In the genomic region with DNA sequence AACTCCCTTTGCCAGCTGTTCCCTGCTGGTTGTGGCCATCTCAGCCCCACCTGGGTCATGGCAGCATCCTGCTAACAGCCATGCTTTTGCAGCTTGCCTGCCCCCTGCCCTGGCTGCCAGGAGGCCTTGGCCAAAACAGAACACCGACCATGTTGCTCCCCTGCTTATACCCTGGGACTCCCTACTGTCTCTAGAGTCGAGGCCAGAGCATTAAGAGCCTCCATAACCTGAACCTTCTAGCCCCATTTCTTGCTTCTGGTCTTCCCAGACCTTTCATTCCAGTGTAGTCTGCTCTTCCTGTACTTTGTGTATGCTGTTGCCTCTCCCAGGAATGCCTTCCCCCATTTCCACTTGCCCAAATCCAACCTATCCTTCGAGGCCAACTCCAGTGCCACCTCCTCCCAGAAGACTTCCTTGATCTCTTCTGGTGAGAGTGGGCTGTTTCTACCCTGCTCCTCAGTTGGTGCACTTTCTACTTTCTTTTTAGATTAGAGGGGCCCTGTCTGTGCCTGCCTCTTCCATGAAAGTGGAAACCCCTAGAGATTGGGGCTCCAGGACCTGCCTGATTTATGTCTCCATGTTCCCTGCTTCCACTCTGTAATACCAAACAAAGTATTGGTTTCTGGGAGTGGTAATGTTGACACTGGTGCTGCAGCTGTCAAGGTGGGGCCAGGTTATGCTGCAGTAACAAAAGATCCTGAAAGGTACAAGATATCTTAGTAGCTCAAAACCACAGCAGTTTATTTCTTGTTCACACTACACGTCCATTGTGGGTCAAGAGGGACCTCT, we compare ENCODE assay signal across 16 cellular contexts.
DNase-seq lines count a peak whose midpoint lies in the region; ATAC-seq, FAIRE-seq and TF ChIP-seq lines count a peak whose summit lies in the region.
"Had no signal": no experiment of that assay in that cellular context is flagged by ENCODE, and none has a peak within 500 bp of the region (broad histone marks: within the 10 kb centered on the region; RNA-seq: fewer than 3 reads in every experiment).

No MANE protein-coding gene starts in this region.

- H3K79me2 ChIP-seq in endothelial cell of umbilical vein (ENCODE audit: control insufficient read depth, insufficient read depth, low read length), result peaks cover 46% of the 10 kb centered on the region

- peaks cover 57% of the 10 kb centered on the region for H3K36me3 Mint-ChIP-seq in nephron (ENCODE audit: low read depth)
- H3K36me3 Mint-ChIP-seq: CD8-positive, alpha-beta T cell had no signal

- peak overlapping the region in 2 of 3 experiments; percentile 57 to 87 for H3K27ac Mint-ChIP-seq in nephron
- peak overlapping the region in 1 of 2 donors; percentile 9 for H3K27ac Mint-ChIP-seq in stimulated activated naive CD8-positive, alpha-beta T cell treated with anti-CD3 and anti-CD28 coated beads, Interleukin-15, amount 100 ng/mL, for 72 hours
- H3K27ac Mint-ChIP-seq: CD8-positive, alpha-beta T cell had no signal

- no peak overlapping the region for H3K27ac ChIP-seq in endothelial cell of umbilical vein (ENCODE audit: insufficient read depth, low read depth, low read length)
- peak overlapping the region; percentile 68 to 79 for H3K27ac ChIP-seq in tibial artery
- no peak overlapping the region for H3K27ac ChIP-seq in lower lobe of right lung
- H3K27ac ChIP-seq: 22Rv1 had no signal

- TF ChIP-seq CTCF in endothelial cell of umbilical vein (IDR thresholded peaks at IDR 0.05; ENCODE audit: extremely low read depth in 1 of 2, insufficient read depth in 1 of 2, low read depth in 1 of 2, low read length in 2 of 2), result no peak
- no peak for TF ChIP-seq CTCF in nephron (IDR thresholded peaks at IDR 0.05; ENCODE audit: unreplicated experiment in 3 of 3)
- TF ChIP-seq CTCF in tibial artery (IDR thresholded peaks at IDR 0.05), result no peak
- no peak for TF ChIP-seq CTCF in lower lobe of right lung (IDR thresholded peaks at IDR 0.05)

- no peak overlapping the region for H3K4me3 Mint-ChIP-seq in nephron
- no peak overlapping the region for H3K4me3 Mint-ChIP-seq in stimulated activated naive CD8-positive, alpha-beta T cell treated with anti-CD3 and anti-CD28 coated beads, Interleukin-15, amount 100 ng/mL, for 72 hours
- H3K4me3 Mint-ChIP-seq: CD8-positive, alpha-beta T cell had no signal

- H3K9me1 ChIP-seq in endothelial cell of umbilical vein (replicated peaks; ENCODE audit: control insufficient read depth, extremely low read depth, insufficient read depth, low read length), result no peaks in the 10 kb centered on the region

- H3K4me2 ChIP-seq in endothelial cell of umbilical vein (ENCODE audit: insufficient read depth, low read length), result no peak overlapping the region

- H3K36me3 ChIP-seq in endothelial cell of umbilical vein (ENCODE audit: control insufficient read depth in 2 of 2, extremely low read depth in 1 of 2, insufficient read depth in 2 of 2, low read length in 2 of 2), result peaks cover 0 to 33% of the 10 kb centered on the region in 2 experiments
- H3K36me3 ChIP-seq in tibial artery, result peaks cover 0 to 15% (median 0%) of the 10 kb centered on the region in 3 donors
- peaks cover 8% of the 10 kb centered on the region for H3K36me3 ChIP-seq in lower lobe of right lung

- BruUV-seq in endothelial cell of umbilical vein (replicated peaks; lab: Mats Ljungman, UMichigan), result TSS peak; percentile 11

- no peaks in the 10 kb centered on the region for H3K27me3 ChIP-seq in endothelial cell of umbilical vein (ENCODE audit: control insufficient read depth in 2 of 2, insufficient read depth in 2 of 2, low read length in 2 of 2)
- H3K27me3 ChIP-seq in tibial artery, result no peaks in the 10 kb centered on the region
- H3K27me3 ChIP-seq in lower lobe of right lung (ENCODE audit: low read depth), result no peaks in the 10 kb centered on the region
- H3K27me3 ChIP-seq: BE2C had no signal

- dilution Hi-C loops in endothelial cell of umbilical vein (cut with MboI; ENCODE audit: extremely low pct_ligation_motif_present, low sequenced_read_pairs), result no loop called here

- no peak for ATAC-seq in lower lobe of right lung
- ATAC-seq in HG02885 (IDR thresholded peaks at IDR 0.05; ENCODE audit: poor library complexity, unreplicated experiment), result no peak
- ATAC-seq in stimulated activated naive CD8-positive, alpha-beta T cell treated with anti-CD3 and anti-CD28 coated beads, Interleukin-15, amount 100 ng/mL, for 72 hours, result no peak
- ATAC-seq: CD8-positive, alpha-beta T cell had no signal

- no peak for TF ChIP-seq POLR2A in endothelial cell of umbilical vein (IDR thresholded peaks at IDR 0.05; ENCODE audit: low read depth, low read length)

- POLR2A ChIA-PET in endothelial cell of umbilical vein (lab: Charles Lee), result no interaction called here

- no peaks in the 10 kb centered on the region for H3K27me3 Mint-ChIP-seq in nephron (ENCODE audit: low read depth)
- peaks cover 7% of the 10 kb centered on the region for H3K27me3 Mint-ChIP-seq in stimulated activated naive CD8-positive, alpha-beta T cell treated with anti-CD3 and anti-CD28 coated beads, Interleukin-15, amount 100 ng/mL, for 72 hours

- FAIRE-seq in endothelial cell of umbilical vein (lab: Jason Lieb, UNC), result no peak
- FAIRE-seq: H54 had no signal

- peaks cover 52% of the 10 kb centered on the region for H3K4me1 ChIP-seq in endothelial cell of umbilical vein (ENCODE audit: control insufficient read depth, extremely low read depth, insufficient read depth, low read length)
- H3K4me1 ChIP-seq in tibial artery, result peaks cover 3 to 69% (median 60%) of the 10 kb centered on the region in 4 donors
- H3K4me1 ChIP-seq in lower lobe of right lung, result peaks cover 42% of the 10 kb centered on the region

- no peak overlapping the region for H2AFZ ChIP-seq in endothelial cell of umbilical vein (ENCODE audit: low read depth, low read length)

- intact Hi-C loops in endothelial cell of umbilical vein (cut with micrococcal nuclease) (no loop called here), tibial artery (cut with DNase I; ENCODE audit: low total_unique reads) (loop anchor here (10.0 kb wide), 1 partner anchor 115 kb away; the partner anchor contains the start of gene ZNF618), lower lobe of right lung (cut with DNase I) (no loop called here)

- H3K9me3 ChIP-seq in endothelial cell of umbilical vein (replicated peaks; ENCODE audit: control insufficient read depth, insufficient read depth, low read length) (no peaks in the 10 kb centered on the region), tibial artery (no peaks in the 10 kb centered on the region), lower lobe of right lung (no peaks in the 10 kb centered on the region)
- H3K9me3 ChIP-seq: BE2C had no signal

- no peaks in the 10 kb centered on the region for H3K9me3 Mint-ChIP-seq in nephron
- no peaks in the 10 kb centered on the region for H3K9me3 Mint-ChIP-seq in stimulated activated naive CD8-positive, alpha-beta T cell treated with anti-CD3 and anti-CD28 coated beads, Interleukin-15, amount 100 ng/mL, for 72 hours
- H3K9me3 Mint-ChIP-seq: CD8-positive, alpha-beta T cell had no signal

- DNase-seq in activated effector memory CD4-positive, alpha-beta T cell treated with anti-CD3 and anti-CD28 coated beads, Interleukin-2, amount 50 U/mL, for 16 hours, result peak; percentile 36
- DNase-seq in activated effector memory CD4-positive, alpha-beta T cell treated with Interleukin-2 at 50 U/mL for 16 hours, result no peak
- DNase-seq in endothelial cell of umbilical vein (ENCODE audit: low read depth, low spot score) (no peak), tibial artery (no peak), lower lobe of right lung (no peak)
- DNase-seq in stimulated activated naive CD8-positive, alpha-beta T cell treated with anti-CD3 and anti-CD28 coated beads, Interleukin-15, amount 100 ng/mL, for 72 hours, result no peak
- DNase-seq: BE2C; CD8-positive, alpha-beta T cell; NCI-H1417 treated with DMSO at 0.1 percent for 48 hours; NCI-H1930; NCI-H748 treated with DMSO at 0.1 percent for 48 hours; RPMI8226 had no signal

- peaks cover 9% of the 10 kb centered on the region for H4K20me1 ChIP-seq in endothelial cell of umbilical vein (replicated peaks; ENCODE audit: control insufficient read depth, extremely low read depth, insufficient read depth, low read length)

- CTCF ChIA-PET in endothelial cell of umbilical vein (lab: Charles Lee), result interaction anchor here (1.4 to 2.2 kb wide), 2 partner anchors 27 to 252 kb away, joined by 5 to 9 read pairs; no protein-coding TSS in a partner anchor

- peaks cover 79% of the 10 kb centered on the region for H3K4me1 Mint-ChIP-seq in nephron
- peaks cover 27% of the 10 kb centered on the region for H3K4me1 Mint-ChIP-seq in stimulated activated naive CD8-positive, alpha-beta T cell treated with anti-CD3 and anti-CD28 coated beads, Interleukin-15, amount 100 ng/mL, for 72 hours

- no peak overlapping the region for H3K9ac ChIP-seq in endothelial cell of umbilical vein (replicated peaks; ENCODE audit: extremely low read depth, insufficient read depth, low read length)

- no peak overlapping the region for H3K4me3 ChIP-seq in endothelial cell of umbilical vein (replicated peaks in 1 of 3; ENCODE audit: insufficient read depth in 1 of 3, low read depth in 1 of 3, low read length in 3 of 3)
- no peak overlapping the region for H3K4me3 ChIP-seq in tibial artery
- no peak overlapping the region for H3K4me3 ChIP-seq in lower lobe of right lung

TF ChIP-seq in endothelial cell of umbilical vein, 7 proteins besides CTCF, POLR2A, EP300 and RAD21:
- TF ChIP-seq MAX (IDR thresholded peaks at IDR 0.05; ENCODE audit: insufficient read depth, insufficient read length) (no peak), MYC (IDR thresholded peaks at IDR 0.05; ENCODE audit: low read depth, low read length) (no peak), POLR2AphosphoS5 (IDR thresholded peaks at IDR 0.05; ENCODE audit: insufficient read depth, low read depth, low read length) (no peak), FOS (IDR thresholded peaks at IDR 0.05; ENCODE audit: borderline replicate concordance, insufficient read depth, low read length) (no peak), EZH2 (IDR thresholded peaks at IDR 0.05; ENCODE audit: borderline replicate concordance, low read depth, low read length, severe bottlenecking) (no peak), JUN (IDR thresholded peaks at IDR 0.05; ENCODE audit: borderline replicate concordance, insufficient read depth, insufficient read length, low read depth) (no peak), GATA2 (IDR thresholded peaks at IDR 0.05; ENCODE audit: insufficient read depth, insufficient read length, low read depth, low read length) (no peak)

Comparison
In these comparisons a context has a peak if more than half of its experiments do, and no peak if none do; other contexts are left out.
1. H3K27ac ChIP-seq: peak in tibial artery (2 of 2); none in endothelial cell of umbilical vein (single experiment) and lower lobe of right lung (single experiment).